14 cellular contexts compared by ENCODE assay signal in genomic region chr4:73137121-73137520, GRCh38.
"Had no signal": no experiment of that assay in that cellular context is flagged by ENCODE, and none has a peak within 500 bp of the region (broad histone marks: within the 10 kb centered on the region; RNA-seq: fewer than 3 reads in every experiment).

No MANE protein-coding gene starts in this region.

- H3K4me3 ChIP-seq: cardiac muscle cell, colonic mucosa, gastroesophageal sphincter, pancreas, tibial artery had no signal

- H3K9me3 ChIP-seq: colonic mucosa, gastroesophageal sphincter, pancreas, tibial artery had no signal

- ATAC-seq: gastroesophageal sphincter, pancreas had no signal

- H3K27ac ChIP-seq: cardiac muscle cell, colonic mucosa, gastroesophageal sphincter, pancreas, tibial artery had no signal

- H3K4me1 ChIP-seq: colonic mucosa, gastroesophageal sphincter, pancreas, tibial artery had no signal

- FAIRE-seq: endothelial cell of umbilical vein had no signal

- DNase-seq: activated CD4-positive, alpha-beta T cell treated with anti-CD3 and anti-CD28 coated beads for 1 hour; activated CD8-positive, alpha-beta memory T cell treated with anti-CD3 and anti-CD28 coated beads for 24 hours; activated effector memory CD4-positive, alpha-beta T cell treated with anti-CD3 and anti-CD28 coated beads, Interleukin-2, amount 50 U/mL, for 16 hours; colonic mucosa; hippocampal formation; pancreas; retina; SIG-M5; stimulated activated CD4-positive, alpha-beta T cell treated with anti-CD3 and anti-CD28 coated beads, Interleukin-15, amount 100 ng/mL, for 24 hours; stimulated activated CD4-positive, alpha-beta T cell treated with anti-CD3 and anti-CD28 coated beads, Interleukin-4, amount 100 ng/mL, for 24 hours; tibial artery had no signal

- H3K27me3 ChIP-seq: cardiac muscle cell, colonic mucosa, gastroesophageal sphincter, pancreas, tibial artery had no signal
